1 cellular context compared by ENCODE assay signal in the genomic region with DNA sequence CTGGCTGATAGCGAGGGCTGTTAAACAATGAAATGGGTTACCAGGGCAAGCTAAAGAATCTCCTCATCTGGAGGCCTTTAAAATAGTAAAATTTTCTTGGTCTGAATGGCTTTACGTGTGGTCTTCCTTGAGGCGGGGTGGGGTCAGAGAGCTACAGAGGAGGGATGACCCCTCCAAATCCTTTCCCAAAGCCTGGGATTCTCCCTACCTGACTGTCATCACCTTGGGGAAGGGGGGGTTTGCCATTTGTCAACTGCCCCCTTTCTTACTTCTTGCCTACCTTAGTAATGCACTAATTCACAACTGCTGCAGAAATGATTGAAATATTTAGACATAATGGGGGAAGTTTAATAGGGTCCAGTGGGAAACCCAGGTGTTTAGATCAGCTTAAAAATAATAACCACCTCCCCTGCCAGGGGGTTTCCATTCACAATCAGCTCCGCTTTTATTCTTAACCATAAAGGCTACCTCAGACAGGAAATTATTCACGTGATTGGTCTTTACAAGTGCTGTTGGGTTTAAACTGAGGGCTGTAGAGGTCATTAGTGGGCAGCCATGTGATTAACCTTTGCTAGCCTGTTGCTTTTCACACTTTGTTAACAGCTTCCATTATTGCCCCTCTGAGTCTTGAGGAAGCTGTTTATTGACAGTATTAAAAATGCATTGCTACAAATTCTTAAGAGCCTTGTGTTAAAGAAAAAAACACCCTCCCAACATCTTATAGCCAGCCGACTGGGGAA.
TF ChIP-seq lines count a peak whose summit lies in the region.

No MANE protein-coding gene starts in this region.

TF ChIP-seq in GM12878, 131 proteins besides CTCF, POLR2A, EP300 and RAD21 (continued from another document):
- no peak for TF ChIP-seq HSF1 (IDR thresholded peaks at IDR 0.05; ENCODE audit: low read depth, low read length)
- TF ChIP-seq JUNB (IDR thresholded peaks at IDR 0.05) = no peak
- no peak for TF ChIP-seq TARDBP (IDR thresholded peaks at IDR 0.05; ENCODE audit: borderline replicate concordance)
- peak; percentile 99 for TF ChIP-seq NR2F1 (conservative IDR thresholded peaks at IDR 0.05)
- TF ChIP-seq DPF2 (IDR thresholded peaks at IDR 0.05) = peak; percentile 61
- peak; percentile 47; the same call in 1 of the 2 replicates for TF ChIP-seq BMI1 (IDR thresholded peaks at IDR 0.05; ENCODE audit: borderline replicate concordance)
- TF ChIP-seq, protein P1, sequence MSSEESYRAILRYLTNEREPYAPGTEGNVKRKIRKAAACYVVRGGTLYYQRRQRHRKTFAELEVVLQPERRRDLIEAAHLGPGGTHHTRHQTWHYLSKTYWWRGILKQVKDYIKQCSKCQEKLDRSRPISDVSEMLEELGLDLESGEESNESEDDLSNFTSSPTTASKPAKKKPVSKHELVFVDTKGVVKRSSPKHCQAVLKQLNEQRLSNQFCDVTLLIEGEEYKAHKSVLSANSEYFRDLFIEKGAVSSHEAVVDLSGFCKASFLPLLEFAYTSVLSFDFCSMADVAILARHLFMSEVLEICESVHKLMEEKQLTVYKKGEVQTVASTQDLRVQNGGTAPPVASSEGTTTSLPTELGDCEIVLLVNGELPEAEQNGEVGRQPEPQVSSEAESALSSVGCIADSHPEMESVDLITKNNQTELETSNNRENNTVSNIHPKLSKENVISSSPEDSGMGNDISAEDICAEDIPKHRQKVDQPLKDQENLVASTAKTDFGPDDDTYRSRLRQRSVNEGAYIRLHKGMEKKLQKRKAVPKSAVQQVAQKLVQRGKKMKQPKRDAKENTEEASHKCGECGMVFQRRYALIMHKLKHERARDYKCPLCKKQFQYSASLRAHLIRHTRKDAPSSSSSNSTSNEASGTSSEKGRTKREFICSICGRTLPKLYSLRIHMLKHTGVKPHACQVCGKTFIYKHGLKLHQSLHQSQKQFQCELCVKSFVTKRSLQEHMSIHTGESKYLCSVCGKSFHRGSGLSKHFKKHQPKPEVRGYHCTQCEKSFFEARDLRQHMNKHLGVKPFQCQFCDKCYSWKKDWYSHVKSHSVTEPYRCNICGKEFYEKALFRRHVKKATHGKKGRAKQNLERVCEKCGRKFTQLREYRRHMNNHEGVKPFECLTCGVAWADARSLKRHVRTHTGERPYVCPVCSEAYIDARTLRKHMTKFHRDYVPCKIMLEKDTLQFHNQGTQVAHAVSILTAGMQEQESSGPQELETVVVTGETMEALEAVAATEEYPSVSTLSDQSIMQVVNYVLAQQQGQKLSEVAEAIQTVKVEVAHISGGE (CRISPR knock-in tag; IDR thresholded peaks at IDR 0.05) = no peak
- TF ChIP-seq, protein P2, sequence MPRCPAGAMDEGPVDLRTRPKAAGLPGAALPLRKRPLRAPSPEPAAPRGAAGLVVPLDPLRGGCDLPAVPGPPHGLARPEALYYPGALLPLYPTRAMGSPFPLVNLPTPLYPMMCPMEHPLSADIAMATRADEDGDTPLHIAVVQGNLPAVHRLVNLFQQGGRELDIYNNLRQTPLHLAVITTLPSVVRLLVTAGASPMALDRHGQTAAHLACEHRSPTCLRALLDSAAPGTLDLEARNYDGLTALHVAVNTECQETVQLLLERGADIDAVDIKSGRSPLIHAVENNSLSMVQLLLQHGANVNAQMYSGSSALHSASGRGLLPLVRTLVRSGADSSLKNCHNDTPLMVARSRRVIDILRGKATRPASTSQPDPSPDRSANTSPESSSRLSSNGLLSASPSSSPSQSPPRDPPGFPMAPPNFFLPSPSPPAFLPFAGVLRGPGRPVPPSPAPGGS (IDR thresholded peaks at IDR 0.05; ENCODE audit: borderline replicate concordance, insufficient read depth, low read depth, low read length, poor library complexity, severe bottlenecking) = no peak
